ENCODE assay signal across 1 cellular context in genomic region chr2:176002684-176003225, GRCh38.
TF ChIP-seq lines count a peak whose summit lies in the region.

No MANE protein-coding gene starts in this region.

TF ChIP-seq in HepG2, 621 proteins besides CTCF, POLR2A, EP300 and RAD21 (continued from another document):
- TF ChIP-seq KIAA2018 (CRISPR knock-in tag; IDR thresholded peaks at IDR 0.05; ENCODE audit: borderline replicate concordance) (no peak), TMF1 (CRISPR knock-in tag; IDR thresholded peaks at IDR 0.05; ENCODE audit: low read depth) (no peak), ZNF17 (CRISPR knock-in tag; IDR thresholded peaks at IDR 0.05) (0 out of 2 replicates have a peak, but pooled peaks have one; percentile 7), GLI4 (CRISPR knock-in tag; IDR thresholded peaks at IDR 0.05; ENCODE audit: borderline replicate concordance) (no peak), CEBPG (CRISPR knock-in tag; IDR thresholded peaks at IDR 0.05) (no peak), MIER2 (CRISPR knock-in tag; IDR thresholded peaks at IDR 0.05) (0 out of 2 replicates have a peak, but pooled peaks have one; percentile 0), SP5 (CRISPR knock-in tag; IDR thresholded peaks at IDR 0.05; ENCODE audit: borderline replicate concordance, low read depth) (no peak), MLX (CRISPR knock-in tag; IDR thresholded peaks at IDR 0.05) (no peak), NR2C2 (CRISPR knock-in tag; IDR thresholded peaks at IDR 0.05; ENCODE audit: borderline replicate concordance) (no peak; the same call in 1 of the 2 replicates), KLF6 (CRISPR knock-in tag; IDR thresholded peaks at IDR 0.05) (no peak), RNF2 (conservative IDR thresholded peaks at IDR 0.05; ENCODE audit: low read depth) (0 out of 2 replicates have a peak, but pooled peaks have one; percentile 9), ZNF710 (CRISPR knock-in tag; IDR thresholded peaks at IDR 0.05; ENCODE audit: borderline replicate concordance) (no peak; the same call in 1 of the 2 replicates), ZNF12 (CRISPR knock-in tag; IDR thresholded peaks at IDR 0.05) (no peak), PAF1 (CRISPR knock-in tag; IDR thresholded peaks at IDR 0.05) (no peak), SMAD1 (CRISPR knock-in tag; IDR thresholded peaks at IDR 0.05; ENCODE audit: borderline replicate concordance, low read depth) (no peak), ETV6 (CRISPR knock-in tag; conservative IDR thresholded peaks at IDR 0.05) (no peak), NR0B2 (CRISPR knock-in tag; IDR thresholded peaks at IDR 0.05) (no peak), ZGPAT (CRISPR knock-in tag; IDR thresholded peaks at IDR 0.05) (no peak), SIX1 (CRISPR knock-in tag; IDR thresholded peaks at IDR 0.05; ENCODE audit: borderline replicate concordance) (no peak; the same call in 1 of the 2 replicates), DZIP1 (CRISPR knock-in tag; IDR thresholded peaks at IDR 0.05) (no peak), SYNCRIP (IDR thresholded peaks at IDR 0.05; ENCODE audit: insufficient read depth, low read depth, low read length) (no peak)
TF ChIP-seq in HepG2: peak in this region for 17.
